Comparison of ENCODE assay signal across 14 cellular contexts in genomic region chr6:56375806-56376205, GRCh38.
"Had no signal": no experiment of that assay in that cellular context is flagged by ENCODE, and none has a peak within 500 bp of the region (broad histone marks: within the 10 kb centered on the region; RNA-seq: fewer than 3 reads in every experiment).

No MANE protein-coding gene starts in this region.

- H3K9me3 ChIP-seq: mucosa of descending colon, right lobe of liver, spleen, thyroid gland had no signal

- H3K9me3 Mint-ChIP-seq: activated naive CD8-positive, alpha-beta T cell treated with anti-CD3 and anti-CD28 coated beads, Interleukin-2, amount 10 ng/mL, durations not matched to agents 7 days and 5 days; naive thymus-derived CD8-positive, alpha-beta T cell; stimulated activated naive CD8-positive, alpha-beta T cell treated with anti-CD3 and anti-CD28 coated beads, Interleukin-15, amount 100 ng/mL, for 72 hours; T-helper 2 cell treated with Interferon-gamma antibody and Interleukin-4, amounts not matched to agents 5 μg/mL and 100 μg/mL, for 36 hours had no signal

- H3K4me1 Mint-ChIP-seq: activated naive CD8-positive, alpha-beta T cell treated with anti-CD3 and anti-CD28 coated beads, Interleukin-2, amount 10 ng/mL, durations not matched to agents 7 days and 5 days had no signal

- ATAC-seq: activated CD4-positive, CD25-positive, alpha-beta regulatory T cell treated with anti-CD3 and anti-CD28 coated beads, Interleukin-2, amount 50 U/mL, for 24 hours; left lobe of liver; naive thymus-derived CD8-positive, alpha-beta T cell; right lobe of liver; stimulated activated naive CD8-positive, alpha-beta T cell treated with anti-CD3 and anti-CD28 coated beads, Interleukin-15, amount 100 ng/mL, for 72 hours had no signal

- H3K36me3 ChIP-seq: right lobe of liver, spleen, thyroid gland had no signal

- H3K27ac Mint-ChIP-seq: activated naive CD8-positive, alpha-beta T cell treated with anti-CD3 and anti-CD28 coated beads, Interleukin-2, amount 10 ng/mL, durations not matched to agents 7 days and 5 days; naive thymus-derived CD8-positive, alpha-beta T cell; T-helper 2 cell treated with Interferon-gamma antibody and Interleukin-4, amounts not matched to agents 5 μg/mL and 100 μg/mL, for 36 hours had no signal

- DNase-seq: activated naive CD4-positive, alpha-beta T cell; activated naive CD8-positive, alpha-beta T cell treated with anti-CD3 and anti-CD28 coated beads, Interleukin-2, amount 10 ng/mL, durations not matched to agents 7 days and 5 days; activated T-cell treated with anti-CD3 and anti-CD28 coated beads for 4 hours; effector CD8-positive, alpha-beta T cell; foreskin melanocyte; mucosa of descending colon; naive thymus-derived CD8-positive, alpha-beta T cell; right lobe of liver; spleen; stimulated activated naive CD8-positive, alpha-beta T cell treated with anti-CD3 and anti-CD28 coated beads, Interleukin-15, amount 100 ng/mL, for 72 hours; thyroid gland had no signal

- H3K27me3 Mint-ChIP-seq: stimulated activated naive CD8-positive, alpha-beta T cell treated with anti-CD3 and anti-CD28 coated beads, Interleukin-15, amount 100 ng/mL, for 72 hours had no signal

- H3K4me3 ChIP-seq: mucosa of descending colon, right lobe of liver, spleen, thyroid gland had no signal

- H3K36me3 Mint-ChIP-seq: activated naive CD8-positive, alpha-beta T cell treated with anti-CD3 and anti-CD28 coated beads, Interleukin-2, amount 10 ng/mL, durations not matched to agents 7 days and 5 days; naive thymus-derived CD8-positive, alpha-beta T cell had no signal

- H3K27ac ChIP-seq: spleen had no signal

- H3K4me3 Mint-ChIP-seq: activated naive CD8-positive, alpha-beta T cell treated with anti-CD3 and anti-CD28 coated beads, Interleukin-2, amount 10 ng/mL, durations not matched to agents 7 days and 5 days; naive thymus-derived CD8-positive, alpha-beta T cell; stimulated activated naive CD8-positive, alpha-beta T cell treated with anti-CD3 and anti-CD28 coated beads, Interleukin-15, amount 100 ng/mL, for 72 hours; T-helper 2 cell treated with Interferon-gamma antibody and Interleukin-4, amounts not matched to agents 5 μg/mL and 100 μg/mL, for 36 hours had no signal

- H3K27me3 ChIP-seq: right lobe of liver, spleen, thyroid gland had no signal
